ENCODE assay signal across 8 cellular contexts in genomic region chr2:109128466-109129355, GRCh38. TPM values are rescaled to one million over a fixed set of nuclear protein-coding genes. Genes with fewer than 3 reads are reported as not detected.
A peak's percentile ranks its signal among the peaks of the same experiment; 100 is the strongest.
DNase-seq lines count a peak whose midpoint lies in the region; ATAC-seq, FAIRE-seq and TF ChIP-seq lines count a peak whose summit lies in the region.

SH3RF3 (plus strand) TSS chr2:109129205.

- H3F3A ChIP-seq in Loucy (ENCODE audit: low read depth), result peaks cover 3% of the 10 kb centered on the region; the same call in 1 of the 2 replicates

- no peaks in the 10 kb centered on the region for H3K36me3 Mint-ChIP-seq in neural crest cell (ENCODE audit: low read depth)

- no peaks in the 10 kb centered on the region for H3K9me3 Mint-ChIP-seq in neural crest cell

- peaks cover 49% of the 10 kb centered on the region for H3K79me2 ChIP-seq in Loucy (ENCODE audit: insufficient read depth, low read length)

- H4K20me1 ChIP-seq in Loucy (ENCODE audit: insufficient read depth, low read length, poor library complexity, severe bottlenecking), result peaks cover 8% of the 10 kb centered on the region

- peak within 1 kb of the TSS; percentile 70 for H3K9ac ChIP-seq in Loucy (ENCODE audit: low read depth, low read length, poor library complexity, severe bottlenecking)

- H3K9me2 ChIP-seq in Loucy (replicated peaks; ENCODE audit: low read depth, low read length), result no peaks in the 10 kb centered on the region

- H2AFZ ChIP-seq in Loucy (ENCODE audit: low read length), result peak within 1 kb of the TSS; percentile 75

- H3K4me3 Mint-ChIP-seq in neural crest cell, result peak within 1 kb of the TSS; percentile 91

- TF ChIP-seq CTCF in Loucy (conservative IDR thresholded peaks at IDR 0.05; ENCODE audit: low read length) (no peak), neural crest cell (conservative IDR thresholded peaks at IDR 0.05) (no peak)

- H3K27me3 Mint-ChIP-seq in neural crest cell (ENCODE audit: low read depth), result peaks cover 64% of the 10 kb centered on the region

- no peaks in the 10 kb centered on the region for H3K27me3 ChIP-seq in Loucy (ENCODE audit: insufficient read depth, low read length, poor library complexity, severe bottlenecking)

- FAIRE-seq in GM12892 (lab: Jason Lieb, UNC), result no peak

- no peak within 1 kb of the TSS for H3K27ac Mint-ChIP-seq in neural crest cell (ENCODE audit: unreplicated experiment)

- H3K4me3 ChIP-seq in Loucy (ENCODE audit: low read length, poor library complexity, severe bottlenecking), result peak within 1 kb of the TSS; percentile 84

- H3K4me1 ChIP-seq in Loucy (ENCODE audit: insufficient read depth, low read length, poor library complexity, severe bottlenecking), result peaks cover 47% of the 10 kb centered on the region

- no peaks in the 10 kb centered on the region for H3K36me3 ChIP-seq in Loucy (ENCODE audit: insufficient read depth, low read length)

- peak within 1 kb of the TSS; percentile 89 for H3K4me2 ChIP-seq in Loucy (ENCODE audit: low read depth, low read length, poor library complexity, severe bottlenecking)

- DNase-seq in 8988T (peak; percentile 82), GM12892 (ENCODE audit: insufficient read length) (peak; percentile 31), germinal center (ENCODE audit: low spot score) (peak; percentile 25), neural crest cell (ENCODE audit: low read depth, low spot score) (peak; percentile 34), NCI-H526 treated with DMSO at 0.1 percent for 48 hours (lab: John Stamatoyannopoulos, UW) (no peak)
- DNase-seq in activated effector memory CD4-positive, alpha-beta T cell treated with anti-CD3 and anti-CD28 coated beads, Interleukin-2, amount 50 U/mL, for 16 hours, result peak; percentile 64

- H3K4me1 Mint-ChIP-seq in neural crest cell, result peaks cover 8% of the 10 kb centered on the region

- ATAC-seq in HG03095 (IDR thresholded peaks at IDR 0.05; ENCODE audit: unreplicated experiment), result no peak

- no peaks in the 10 kb centered on the region for H3K9me3 ChIP-seq in Loucy (ENCODE audit: insufficient read depth, low read depth, low read length)

- TF ChIP-seq POLR2A in GM12892 (IDR thresholded peaks at IDR 0.05; ENCODE audit: low read depth, low read length), result no peak

RNA-seq across cellular contexts. Expression of gene SH3RF3, which starts in this region (rescaled TPM):
- 0.45 TPM for polyA plus RNA-seq in GM12892 (2012; ENCODE audit: missing spikeins)
- total RNA-seq in neural crest cell, result 0.70 and 0.84 TPM in 2 replicates

Comparison
In these comparisons a context has a peak if more than half of its experiments do, and no peak if none do; other contexts are left out.
1. Peak in DNase-seq in neural crest cell; RNA of the gene not detected or under 1 TPM.